ENCODE assay signal across 1 cellular context in genomic region chr9:128043467-128043868, GRCh38.
TF ChIP-seq lines count a peak whose summit lies in the region.

No MANE protein-coding gene starts in this region.

TF ChIP-seq in HCT116, 20 proteins besides CTCF, POLR2A, EP300 and RAD21 (continued from another document):
- TF ChIP-seq REST (IDR thresholded peaks at IDR 0.05; ENCODE audit: low read depth) (no peak), CEBPB (IDR thresholded peaks at IDR 0.05; ENCODE audit: low read depth) (no peak), ZBTB33 (IDR thresholded peaks at IDR 0.05; ENCODE audit: extremely low read depth, insufficient replicate concordance, low read length) (no peak), ATF3 (IDR thresholded peaks at IDR 0.05) (no peak), ELF1 (IDR thresholded peaks at IDR 0.05; ENCODE audit: borderline replicate concordance, low read depth) (no peak), ZFX (IDR thresholded peaks at IDR 0.05) (no peak), MAX (IDR thresholded peaks at IDR 0.05) (no peak), TCF7L2 (IDR thresholded peaks at IDR 0.05; ENCODE audit: borderline replicate concordance, extremely low read depth, insufficient read depth, insufficient read length) (no peak), FOSL1 (IDR thresholded peaks at IDR 0.05; ENCODE audit: low read depth) (no peak), EZH2phosphoT487 (IDR thresholded peaks at IDR 0.05; ENCODE audit: borderline replicate concordance) (no peak), SIN3A (IDR thresholded peaks at IDR 0.05; ENCODE audit: low read depth) (no peak)
TF ChIP-seq in HCT116: peak in this region for 0.
